Comparison of ENCODE assay signal across 14 cellular contexts in genomic region chr17:57639381-57639780, GRCh38.
DNase-seq lines count a peak whose midpoint lies in the region; ATAC-seq and TF ChIP-seq lines count a peak whose summit lies in the region.
"Had no signal": no experiment of that assay in that cellular context is flagged by ENCODE, and none has a peak within 500 bp of the region (broad histone marks: within the 10 kb centered on the region; RNA-seq: fewer than 3 reads in every experiment).

No MANE protein-coding gene starts in this region.

- peak; percentile 48 for DNase-seq in BE2C
- DNase-seq in DND-41: no peak
- no peak for DNase-seq in effector memory CD8-positive, alpha-beta T cell
- DNase-seq in osteoblast (ENCODE audit: insufficient read length, low spot score, missing footprints): peak; percentile 17
- no peak for DNase-seq in omental fat pad (ENCODE audit: low spot score)
- DNase-seq: CD4-positive, CD25-positive, alpha-beta regulatory T cell; DMS79; EL; GM23248; H7 had no signal

- H3K4me3 ChIP-seq in BE2C (ENCODE audit: low read depth, low read length) (no peak overlapping the region), DND-41 (ENCODE audit: low read depth in 1 of 2, low read length in 2 of 2) (no peak overlapping the region), osteoblast (ENCODE audit: insufficient read depth, low read length) (no peak overlapping the region)
- H3K4me3 ChIP-seq: GM23248, K562 had no signal

- H3K27ac Mint-ChIP-seq in effector memory CD8-positive, alpha-beta T cell: peak overlapping the region; percentile 80 to 84

- no peak overlapping the region for H3K4me3 Mint-ChIP-seq in effector memory CD8-positive, alpha-beta T cell
- H3K4me3 Mint-ChIP-seq: CD4-positive, CD25-positive, alpha-beta regulatory T cell had no signal

- no peak; the same call in 2 of the 3 replicates for ATAC-seq in DND-41 (ENCODE audit: insufficient read depth, low read depth)
- no peak for ATAC-seq in effector memory CD8-positive, alpha-beta T cell (replicated peaks)
- ATAC-seq in HG02938 (IDR thresholded peaks at IDR 0.05; ENCODE audit: unreplicated experiment): no peak
- no peak for ATAC-seq in omental fat pad (ENCODE audit: low FRiP score)
- no peak for ATAC-seq in HG03108 (IDR thresholded peaks at IDR 0.05; ENCODE audit: unreplicated experiment)
- ATAC-seq: K562 had no signal

- H3K36me3 ChIP-seq in BE2C: peaks cover 31% of the 10 kb centered on the region
- H3K36me3 ChIP-seq in DND-41 (ENCODE audit: insufficient read depth, low read length): peaks cover 100% of the 10 kb centered on the region
- no peaks in the 10 kb centered on the region for H3K36me3 ChIP-seq in osteoblast (ENCODE audit: insufficient read depth, low read length)

- no peaks in the 10 kb centered on the region for H3K9me3 ChIP-seq in BE2C
- H3K9me3 ChIP-seq in DND-41 (ENCODE audit: insufficient read depth, low read length, severe bottlenecking): no peaks in the 10 kb centered on the region
- no peaks in the 10 kb centered on the region for H3K9me3 ChIP-seq in osteoblast (ENCODE audit: low read depth, low read length)

- H3K79me2 ChIP-seq in DND-41 (ENCODE audit: insufficient read depth, low read length): peaks cover 33% of the 10 kb centered on the region
- no peaks in the 10 kb centered on the region for H3K79me2 ChIP-seq in osteoblast (ENCODE audit: insufficient read depth, low read length)

- H3K4me1 Mint-ChIP-seq in effector memory CD8-positive, alpha-beta T cell (ENCODE audit: low read depth in 2 of 2): peaks cover 3 to 8% of the 10 kb centered on the region in 2 donors

- H4K20me1 ChIP-seq in DND-41 (ENCODE audit: insufficient read depth, low read length): 0 out of 2 replicates have a peak, but pooled peaks cover 4% of the 10 kb centered on the region
- no peaks in the 10 kb centered on the region for H4K20me1 ChIP-seq in osteoblast (ENCODE audit: insufficient read depth, low read length)

- peaks cover 44% of the 10 kb centered on the region for H3K4me1 ChIP-seq in BE2C
- H3K4me1 ChIP-seq in DND-41 (ENCODE audit: insufficient read depth, low read length): no peaks in the 10 kb centered on the region
- no peaks in the 10 kb centered on the region for H3K4me1 ChIP-seq in osteoblast (ENCODE audit: insufficient read depth, low read length)

- H3K27me3 Mint-ChIP-seq in effector memory CD8-positive, alpha-beta T cell: no peaks in the 10 kb centered on the region
- H3K27me3 Mint-ChIP-seq: CD4-positive, CD25-positive, alpha-beta regulatory T cell had no signal

- H2AFZ ChIP-seq in DND-41 (ENCODE audit: low read depth, low read length) (no peak overlapping the region), osteoblast (ENCODE audit: low read length) (no peak overlapping the region)
- H2AFZ ChIP-seq: GM23248 had no signal

- H3K9ac ChIP-seq in DND-41 (ENCODE audit: low read depth, low read length): no peak overlapping the region
- H3K9ac ChIP-seq: GM23248 had no signal

- H3K4me2 ChIP-seq in DND-41 (ENCODE audit: insufficient read depth, low read length) (no peak overlapping the region), osteoblast (ENCODE audit: insufficient read depth, low read length) (no peak overlapping the region)

- H3K27me3 ChIP-seq in BE2C: no peaks in the 10 kb centered on the region
- H3K27me3 ChIP-seq in DND-41 (ENCODE audit: insufficient read depth, low read length, poor library complexity): no peaks in the 10 kb centered on the region
- no peaks in the 10 kb centered on the region for H3K27me3 ChIP-seq in osteoblast (ENCODE audit: insufficient read depth, low read length)

- no peaks in the 10 kb centered on the region for H3K9me3 Mint-ChIP-seq in effector memory CD8-positive, alpha-beta T cell

- peaks cover 16% of the 10 kb centered on the region for H3K36me3 Mint-ChIP-seq in effector memory CD8-positive, alpha-beta T cell (ENCODE audit: insufficient read depth)

- TF ChIP-seq CTCF in BE2C (IDR thresholded peaks at IDR 0.05; ENCODE audit: low read depth, low read length): no peak
- no peak for TF ChIP-seq CTCF in DND-41 (IDR thresholded peaks at IDR 0.05; ENCODE audit: borderline replicate concordance, extremely low read depth, low read length, poor library complexity, severe bottlenecking)
- TF ChIP-seq CTCF in osteoblast (IDR thresholded peaks at IDR 0.05; ENCODE audit: extremely low read depth, low read depth, low read length): no peak
- no peak for TF ChIP-seq CTCF in omental fat pad (IDR thresholded peaks at IDR 0.05)

- peak overlapping the region; percentile 18; the same call in 1 of the 2 replicates for H3K27ac ChIP-seq in DND-41 (ENCODE audit: low read length)
- H3K27ac ChIP-seq in osteoblast (ENCODE audit: low read depth, low read length): no peak overlapping the region
- H3K27ac ChIP-seq: GM23248, HL-60 had no signal

Comparison
In these comparisons a context has a peak if more than half of its experiments do, and no peak if none do; other contexts are left out.
1. DNase-seq: peak in BE2C (single experiment) and osteoblast (single experiment); none in DND-41 (single experiment), effector memory CD8-positive, alpha-beta T cell (0 of 3) and omental fat pad (single experiment).